8 cellular contexts compared by ENCODE assay signal in the genomic region with DNA sequence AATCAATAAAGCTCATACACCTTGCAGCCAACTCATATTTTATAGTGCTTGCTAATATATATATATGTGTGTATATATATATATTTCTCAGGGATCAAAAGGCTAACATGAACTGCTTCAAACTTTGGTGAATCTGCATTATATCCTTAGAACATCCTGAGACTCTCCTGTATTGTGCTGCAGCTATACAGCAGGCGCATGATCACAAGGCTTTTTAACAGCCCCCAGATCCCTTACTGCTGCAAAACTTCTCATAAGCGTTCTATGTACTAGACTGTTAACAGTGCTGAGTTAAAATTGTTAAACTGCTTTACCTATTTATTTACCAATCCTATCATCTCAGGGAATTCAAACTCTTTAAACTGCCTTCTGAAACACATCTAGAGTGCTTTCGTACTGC. TPM values are rescaled to one million over a fixed set of nuclear protein-coding genes. Genes with fewer than 3 reads are reported as not detected.
A peak's percentile ranks its signal among the peaks of the same experiment; 100 is the strongest.
DNase-seq lines count a peak whose midpoint lies in the region; ATAC-seq and TF ChIP-seq lines count a peak whose summit lies in the region.

No MANE protein-coding gene starts in this region.

- 17% methylated on average over 3 of the region's 3 CpGs for WGBS in right lobe of liver (ENCODE audit: insufficient coverage, low coverage, low lambda C conversion rate, missing lambda C conversion rate)

- DNase-seq in HT-29 (ENCODE audit: low spot score) (peak; percentile 43), amniotic epithelial cell (ENCODE audit: low read depth) (peak; percentile 7), right lobe of liver (no peak), uterus (no peak), CD1c-positive myeloid dendritic cell (ENCODE audit: extremely low spot score) (no peak)

- H3K27ac ChIP-seq in ACC112 (ENCODE audit: low read depth, low read length) (peak overlapping the region; percentile 82; the same call in 1 of the 2 replicates), right lobe of liver (no peak overlapping the region), uterus (peak overlapping the region in 1 of 2 donors; percentile 82)

- no peaks in the 10 kb centered on the region for H3K27me3 ChIP-seq in ACC112 (ENCODE audit: insufficient read depth, low read length)
- H3K27me3 ChIP-seq in right lobe of liver: no peaks in the 10 kb centered on the region
- H3K27me3 ChIP-seq in uterus: no peaks in the 10 kb centered on the region

- no peaks in the 10 kb centered on the region for H3K36me3 ChIP-seq in ACC112 (ENCODE audit: insufficient read depth, low read length)
- no peaks in the 10 kb centered on the region for H3K36me3 ChIP-seq in right lobe of liver
- H3K36me3 ChIP-seq in uterus: no peaks in the 10 kb centered on the region

- TF ChIP-seq POLR2A in right lobe of liver (IDR thresholded peaks at IDR 0.05) (no peak), uterus (IDR thresholded peaks at IDR 0.05) (no peak)

- H3K4me1 ChIP-seq in ACC112 (ENCODE audit: control insufficient read depth, insufficient read depth, low read length, unreplicated experiment): peaks cover 21% of the 10 kb centered on the region
- peaks cover 0 to 28% (median 7%) of the 10 kb centered on the region in 4 donors for H3K4me1 ChIP-seq in right lobe of liver
- peaks cover 1 to 6% of the 10 kb centered on the region in 2 donors for H3K4me1 ChIP-seq in uterus

- no peak overlapping the region for H2AFZ ChIP-seq in ACC112 (ENCODE audit: low read length, unreplicated experiment)

- H3K9me3 ChIP-seq in right lobe of liver (no peaks in the 10 kb centered on the region), uterus (no peaks in the 10 kb centered on the region)

- intact Hi-C loops in right lobe of liver (cut with DNase I): no loop called here
- intact Hi-C loops in uterus (cut with DNase I; ENCODE audit: low total_unique reads): no loop called here

- no peak for ATAC-seq in right lobe of liver
- ATAC-seq in GM18861 (IDR thresholded peaks at IDR 0.05; ENCODE audit: unreplicated experiment): no peak
- no peak for ATAC-seq in HG02763 (IDR thresholded peaks at IDR 0.05; ENCODE audit: unreplicated experiment)

- peak overlapping the region; percentile 96 for H3K4me3 ChIP-seq in ACC112 (ENCODE audit: low read depth, low read length)
- peak overlapping the region; percentile 72 to 88 (median 87) for H3K4me3 ChIP-seq in right lobe of liver
- peak overlapping the region; percentile 81 to 87 for H3K4me3 ChIP-seq in uterus

- TF ChIP-seq CTCF in right lobe of liver (IDR thresholded peaks at IDR 0.05): no peak
- TF ChIP-seq CTCF in uterus (IDR thresholded peaks at IDR 0.05): no peak

- H3K79me2 ChIP-seq in ACC112 (ENCODE audit: control insufficient read depth, insufficient read depth, low read length, unreplicated experiment): peaks cover 61% of the 10 kb centered on the region

RNA-seq across cellular contexts. Expression of a gene that starts 1.3 kb away (rescaled TPM):
- 13.1 and 13.9 TPM in 2 replicates for total RNA-seq in HT-29 (2014; rRNA removed; shearing (Covaris generic))
- total RNA-seq in right lobe of liver (10 to 100 TPM in 4 of 6 experiments, 1 to 10 TPM in 2; 8.1 to 14.4 (median 13.1) TPM), uterus (10 to 100 TPM; 26.9 to 90.0 (median 77.8) TPM)

RNA-seq across cellular contexts. Expression of a gene that starts 55.4 kb away (rescaled TPM):
- 0.47 and 1.0 TPM in 2 replicates for total RNA-seq in HT-29 (2014; rRNA removed; shearing (Covaris generic))
- total RNA-seq in right lobe of liver: under 1 TPM; 0.11 to 0.64 (median 0.28) TPM
- 10 to 100 TPM in 2 of 4 donors, 1 to 10 TPM in 1, under 1 TPM in 1; 0.26 to 22.8 (median 9.0) TPM for total RNA-seq in uterus

Comparison
In these comparisons a context has a peak if more than half of its experiments do, and no peak if none do; other contexts are left out.
1. DNase-seq: peak in HT-29 (single experiment) and amniotic epithelial cell (single experiment); none in right lobe of liver (0 of 3), uterus (0 of 2) and CD1c-positive myeloid dendritic cell (single experiment).
2. Peak in every context shown above with its lines, with median percentiles within 50 percentile points of each other: H3K4me3 ChIP-seq.